ENCODE assay signal across 15 cellular contexts in the genomic region with DNA sequence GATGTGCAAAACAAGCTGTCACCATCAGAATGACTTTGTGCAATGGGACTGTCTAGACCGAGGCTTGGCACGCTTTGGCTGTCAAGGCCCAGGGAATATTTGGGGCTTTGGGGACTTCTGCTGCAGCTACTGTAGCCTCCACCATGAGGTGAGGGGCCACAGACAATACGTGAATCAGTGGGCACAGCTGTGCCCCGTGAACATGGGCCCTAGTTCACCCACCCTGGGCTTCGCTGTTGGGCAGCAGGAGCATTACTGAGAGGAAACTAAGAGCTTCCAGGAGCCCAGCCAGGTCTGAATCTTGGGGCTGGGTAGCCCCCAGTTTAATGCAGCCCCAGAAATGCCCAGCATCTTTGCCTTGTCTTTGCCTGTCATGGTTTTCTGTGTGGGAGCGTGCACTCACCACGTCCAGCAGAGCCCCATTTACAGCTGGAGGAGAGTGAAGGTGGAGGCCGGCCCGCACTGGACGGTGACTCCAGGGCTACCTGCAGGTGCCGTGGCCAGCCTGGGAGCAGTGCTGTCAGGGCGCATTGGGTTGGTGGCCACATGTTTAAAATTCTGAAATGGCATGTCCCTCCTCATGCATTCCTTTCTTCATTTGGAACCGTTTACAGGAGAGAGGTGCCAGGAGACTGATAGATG. TPM values are rescaled to one million over a fixed set of nuclear protein-coding genes. Genes with fewer than 3 reads are reported as not detected.
DNase-seq lines count a peak whose midpoint lies in the region; ATAC-seq, FAIRE-seq and TF ChIP-seq lines count a peak whose summit lies in the region.
"Had no signal": no experiment of that assay in that cellular context is flagged by ENCODE, and none has a peak within 500 bp of the region (broad histone marks: within the 10 kb centered on the region; RNA-seq: fewer than 3 reads in every experiment).

No MANE protein-coding gene starts in this region.

- TF ChIP-seq RAD21 in GM12878 (IDR thresholded peaks at IDR 0.05; ENCODE audit: insufficient read depth, low read depth, low read length): no peak

- POLR2A ChIA-PET in GM12878 (lab: Charles Lee): interaction anchor here (0.9 to 8.4 kb wide), 8 partner anchors 11 to 38 kb away, joined by 4 to 165 read pairs (median 14); a partner anchor contains a TSS
- POLR2A ChIA-PET in activated CD4-positive, alpha-beta T cell treated with anti-CD3 and anti-CD28 coated beads, Interleukin-2, amount 10 ng/mL, durations not matched to agents 7 days and 5 days (lab: Charles Lee): no interaction called here

- RAD21 ChIA-PET in GM12878 (lab: Charles Lee; ENCODE audit: unreplicated experiment): interaction anchor here (1.3 to 8.2 kb wide), 10 partner anchors 9 to 99 kb away, joined by 4 to 170 read pairs (median 50); no protein-coding TSS in a partner anchor

- no peak overlapping the region for H2AFZ ChIP-seq in GM12878 (ENCODE audit: control insufficient read depth, low read depth, low read length)
- H2AFZ ChIP-seq in hepatocyte: no peak overlapping the region

- H3K4me3 ChIP-seq in GM12878 (no peak overlapping the region), hepatocyte (no peak overlapping the region)

- FAIRE-seq in GM12878 (lab: Jason Lieb, UNC): no peak
- FAIRE-seq: endometrium had no signal

- H3K9ac ChIP-seq in GM12878 (ENCODE audit: control insufficient read depth, insufficient read depth, low read length): peak overlapping the region; percentile 84

- no peaks in the 10 kb centered on the region for H3K9me2 ChIP-seq in hepatocyte (replicated peaks; ENCODE audit: insufficient read depth)

- no peaks in the 10 kb centered on the region for H3K9me3 ChIP-seq in GM12878 (replicated peaks; ENCODE audit: control insufficient read depth, insufficient read depth, low read length)
- no peaks in the 10 kb centered on the region for H3K9me3 ChIP-seq in hepatocyte (ENCODE audit: low read depth)
- H3K9me3 ChIP-seq: Caco-2 had no signal

- 85% methylated on average over 13 of the region's 13 CpGs for WGBS in GM12878 (ENCODE audit: insufficient coverage, insufficient replicate concordance, low lambda C conversion rate, missing lambda C conversion rate)
- 86% methylated on average over 13 of the region's 13 CpGs for WGBS in hepatocyte (ENCODE audit: low lambda C conversion rate, missing lambda C conversion rate)

- TF ChIP-seq CTCF in natural killer cell (IDR thresholded peaks at IDR 0.05) (no peak), GM12878 (IDR thresholded peaks at IDR 0.05 in 2 of 3, conservative IDR thresholded peaks at IDR 0.05 in 1 of 3; ENCODE audit: control insufficient read depth in 2 of 3, extremely low read depth in 1 of 3, insufficient read depth in 1 of 3, low read depth in 3 of 3, low read length in 3 of 3) (no peak), nephron progenitor cell (IDR thresholded peaks at IDR 0.05) (no peak), hepatocyte (IDR thresholded peaks at IDR 0.05; ENCODE audit: poor library complexity) (no peak)

- H3K36me3 ChIP-seq in GM12878 (ENCODE audit: control insufficient read depth in 2 of 2, insufficient read depth in 2 of 2, low read length in 1 of 2) (peaks cover 22 to 23% of the 10 kb centered on the region in 2 experiments), hepatocyte (replicated peaks; ENCODE audit: insufficient read depth, low read depth) (no peaks in the 10 kb centered on the region)

- TF ChIP-seq POLR2A in GM12878 (IDR thresholded peaks at IDR 0.05; ENCODE audit: low read depth, low read length): no peak

- H3K4me2 ChIP-seq in GM12878 (ENCODE audit: control insufficient read depth, insufficient read depth): peak overlapping the region; percentile 80
- H3K4me2 ChIP-seq in hepatocyte: no peak overlapping the region

- no peak overlapping the region for H3K27ac Mint-ChIP-seq in natural killer cell treated with Interleukin-12 subunit alpha and Interleukin-12 subunit beta and Interleukin-15 and Interleukin-18, amount 100 ng/mL, for 72 hours
- H3K27ac Mint-ChIP-seq in natural killer cell (no peak overlapping the region), nephron progenitor cell (peak overlapping the region; percentile 19)
- no peak overlapping the region for H3K27ac Mint-ChIP-seq in activated naive CD4-positive, alpha-beta T cell treated with anti-CD3 and anti-CD28 coated beads for 36 hours
- no peak overlapping the region for H3K27ac Mint-ChIP-seq in activated CD4-positive, alpha-beta T cell treated with anti-CD3 and anti-CD28 coated beads, Interleukin-2, amount 10 ng/mL, durations not matched to agents 7 days and 5 days

- intact Hi-C loops in natural killer cell (cut with micrococcal nuclease): no loop called here
- intact Hi-C loops in GM12878 (cut with micrococcal nuclease; ENCODE audit: unreplicated experiment): no loop called here
- intact Hi-C loops in activated naive CD4-positive, alpha-beta T cell treated with anti-CD3 and anti-CD28 coated beads for 36 hours (cut with micrococcal nuclease): no loop called here

- H3K4me1 Mint-ChIP-seq in natural killer cell treated with Interleukin-12 subunit alpha and Interleukin-12 subunit beta and Interleukin-15 and Interleukin-18, amount 100 ng/mL, for 72 hours (ENCODE audit: low read depth in 2 of 2): peaks cover 0 to 8% of the 10 kb centered on the region in 2 donors
- H3K4me1 Mint-ChIP-seq in natural killer cell: peaks cover 8 to 15% of the 10 kb centered on the region in 2 donors
- H3K4me1 Mint-ChIP-seq in nephron progenitor cell: peaks cover 7% of the 10 kb centered on the region
- H3K4me1 Mint-ChIP-seq in activated naive CD4-positive, alpha-beta T cell treated with anti-CD3 and anti-CD28 coated beads for 36 hours (ENCODE audit: low read depth): no peaks in the 10 kb centered on the region
- no peaks in the 10 kb centered on the region for H3K4me1 Mint-ChIP-seq in activated CD4-positive, alpha-beta T cell treated with anti-CD3 and anti-CD28 coated beads, Interleukin-2, amount 10 ng/mL, durations not matched to agents 7 days and 5 days

- H3K27me3 Mint-ChIP-seq in natural killer cell treated with Interleukin-12 subunit alpha and Interleukin-12 subunit beta and Interleukin-15 and Interleukin-18, amount 100 ng/mL, for 72 hours: no peaks in the 10 kb centered on the region
- H3K27me3 Mint-ChIP-seq in natural killer cell (ENCODE audit: low read depth in 2 of 2) (peaks cover 0 to 3% of the 10 kb centered on the region in 2 donors), nephron progenitor cell (ENCODE audit: low read depth, poor library complexity) (no peaks in the 10 kb centered on the region)
- no peaks in the 10 kb centered on the region for H3K27me3 Mint-ChIP-seq in activated naive CD4-positive, alpha-beta T cell treated with anti-CD3 and anti-CD28 coated beads for 36 hours (ENCODE audit: low read depth)
- no peaks in the 10 kb centered on the region for H3K27me3 Mint-ChIP-seq in activated CD4-positive, alpha-beta T cell treated with anti-CD3 and anti-CD28 coated beads, Interleukin-2, amount 10 ng/mL, durations not matched to agents 7 days and 5 days
- H3K27me3 Mint-ChIP-seq: naive thymus-derived CD4-positive, alpha-beta T cell had no signal

- TF ChIP-seq EP300 in GM12878 (IDR thresholded peaks at IDR 0.05; ENCODE audit: borderline replicate concordance in 1 of 2, control insufficient read depth in 1 of 2, low read depth in 2 of 2, low read length in 2 of 2): no peak

- no peak for ATAC-seq in natural killer cell treated with Interleukin-12 subunit alpha and Interleukin-12 subunit beta and Interleukin-15 and Interleukin-18, amount 100 ng/mL, for 72 hours
- ATAC-seq in natural killer cell: no peak
- no peak for ATAC-seq in GM12878
- ATAC-seq in HG03108 (IDR thresholded peaks at IDR 0.05; ENCODE audit: unreplicated experiment): no peak
- ATAC-seq: naive thymus-derived CD4-positive, alpha-beta T cell; stimulated activated naive CD8-positive, alpha-beta T cell treated with anti-CD3 and anti-CD28 coated beads, Interleukin-15, Interleukin-2, amounts not matched to agents 100 U/mL and 50 U/mL, for 24 hours had no signal

- H3K4me1 ChIP-seq in GM12878 (ENCODE audit: control insufficient read depth, insufficient read depth, low read length): peaks cover 85% of the 10 kb centered on the region
- H3K4me1 ChIP-seq in hepatocyte (ENCODE audit: insufficient read depth): no peaks in the 10 kb centered on the region
- H3K4me1 ChIP-seq: Caco-2 had no signal

- peak overlapping the region; percentile 12 for H3K4me3 Mint-ChIP-seq in natural killer cell treated with Interleukin-12 subunit alpha and Interleukin-12 subunit beta and Interleukin-15 and Interleukin-18, amount 100 ng/mL, for 72 hours
- H3K4me3 Mint-ChIP-seq in natural killer cell (no peak overlapping the region), nephron progenitor cell (no peak overlapping the region)
- H3K4me3 Mint-ChIP-seq in activated naive CD4-positive, alpha-beta T cell treated with anti-CD3 and anti-CD28 coated beads for 36 hours: no peak overlapping the region
- H3K4me3 Mint-ChIP-seq in activated CD4-positive, alpha-beta T cell treated with anti-CD3 and anti-CD28 coated beads, Interleukin-2, amount 10 ng/mL, durations not matched to agents 7 days and 5 days: no peak overlapping the region
- H3K4me3 Mint-ChIP-seq: naive thymus-derived CD4-positive, alpha-beta T cell had no signal

- no TSS peak for BruUV-seq in GM12878 (replicated peaks; lab: Mats Ljungman, UMichigan)

- CTCF ChIA-PET in GM12878 (lab: Yijun Ruan, JAX): interaction anchor here (0.6 to 8.5 kb wide), 6 partner anchors 13 to 39 kb away, joined by 3 to 83 read pairs (median 6); no protein-coding TSS in a partner anchor
- CTCF ChIA-PET in activated naive CD4-positive, alpha-beta T cell treated with anti-CD3 and anti-CD28 coated beads for 36 hours (lab: Charles Lee): no interaction called here
- CTCF ChIA-PET in activated CD4-positive, alpha-beta T cell treated with anti-CD3 and anti-CD28 coated beads, Interleukin-2, amount 10 ng/mL, durations not matched to agents 7 days and 5 days (lab: Charles Lee): no interaction called here

- no peaks in the 10 kb centered on the region for H3K36me3 Mint-ChIP-seq in natural killer cell treated with Interleukin-12 subunit alpha and Interleukin-12 subunit beta and Interleukin-15 and Interleukin-18, amount 100 ng/mL, for 72 hours
- H3K36me3 Mint-ChIP-seq in natural killer cell: no peaks in the 10 kb centered on the region
- no peaks in the 10 kb centered on the region for H3K36me3 Mint-ChIP-seq in nephron progenitor cell (ENCODE audit: low read depth)
- H3K36me3 Mint-ChIP-seq in activated naive CD4-positive, alpha-beta T cell treated with anti-CD3 and anti-CD28 coated beads for 36 hours (ENCODE audit: low read depth): peaks cover 2% of the 10 kb centered on the region
- H3K36me3 Mint-ChIP-seq in activated CD4-positive, alpha-beta T cell treated with anti-CD3 and anti-CD28 coated beads, Interleukin-2, amount 10 ng/mL, durations not matched to agents 7 days and 5 days (ENCODE audit: low read depth): no peaks in the 10 kb centered on the region

- peak overlapping the region; percentile 97 for H3K27ac ChIP-seq in GM12878 (ENCODE audit: control insufficient read depth, insufficient read depth)
- no peak overlapping the region for H3K27ac ChIP-seq in hepatocyte

- H3K27me3 ChIP-seq in GM12878 (replicated peaks in 1 of 2; ENCODE audit: control insufficient read depth in 2 of 2, insufficient read depth in 2 of 2, low read length in 1 of 2): no peaks in the 10 kb centered on the region
- H3K27me3 ChIP-seq in hepatocyte: no peaks in the 10 kb centered on the region

- H3K79me2 ChIP-seq in GM12878 (ENCODE audit: control insufficient read depth, insufficient read depth, low read length) (peaks cover 77% of the 10 kb centered on the region), hepatocyte (peaks cover 8% of the 10 kb centered on the region)

- in situ Hi-C loops in GM12878 (cut with MboI): no loop called here

- SMC1A ChIA-PET in GM12878 (lab: Charles Lee; ENCODE audit: uncharacterized antibody, unreplicated experiment): interaction anchor here (0.7 to 17.1 kb wide), 11 partner anchors 9 to 106 kb away, joined by 3 to 707 read pairs (median 4); no protein-coding TSS in a partner anchor

- DNase-seq in natural killer cell treated with Interleukin-12 subunit alpha and Interleukin-12 subunit beta and Interleukin-15 and Interleukin-18, amount 100 ng/mL, for 72 hours (ENCODE audit: low spot score): peak; percentile 52
- no peak for DNase-seq in natural killer cell
- DNase-seq in GM12878 (ENCODE audit: low read depth, low spot score): no peak
- no peak for DNase-seq in nephron progenitor cell
- DNase-seq in activated naive CD4-positive, alpha-beta T cell treated with anti-CD3 and anti-CD28 coated beads for 36 hours: no peak
- no peak for DNase-seq in hepatocyte (ENCODE audit: low spot score)
- no peak for DNase-seq in activated CD4-positive, alpha-beta T cell treated with anti-CD3 and anti-CD28 coated beads, Interleukin-2, amount 10 ng/mL, durations not matched to agents 7 days and 5 days
- DNase-seq: Caco-2; naive thymus-derived CD4-positive, alpha-beta T cell; NCI-H146; NCI-H226; NK-92 treated with Interleukin-12 subunit alpha and Interleukin-12 subunit beta, amount 100 ng/mL, for 24 hours; stimulated activated naive CD8-positive, alpha-beta T cell treated with anti-CD3 and anti-CD28 coated beads, Interleukin-15, Interleukin-2, amounts not matched to agents 100 U/mL and 50 U/mL, for 24 hours had no signal

- H4K20me1 ChIP-seq in GM12878 (ENCODE audit: control insufficient read depth, insufficient read depth): no peaks in the 10 kb centered on the region
- no peaks in the 10 kb centered on the region for H4K20me1 ChIP-seq in hepatocyte (ENCODE audit: insufficient read depth, poor library complexity, severe bottlenecking)

- H3K9me3 Mint-ChIP-seq in natural killer cell treated with Interleukin-12 subunit alpha and Interleukin-12 subunit beta and Interleukin-15 and Interleukin-18, amount 100 ng/mL, for 72 hours: no peaks in the 10 kb centered on the region
- no peaks in the 10 kb centered on the region for H3K9me3 Mint-ChIP-seq in natural killer cell
- peaks cover 23% of the 10 kb centered on the region for H3K9me3 Mint-ChIP-seq in nephron progenitor cell
- H3K9me3 Mint-ChIP-seq in activated naive CD4-positive, alpha-beta T cell treated with anti-CD3 and anti-CD28 coated beads for 36 hours: no peaks in the 10 kb centered on the region
- no peaks in the 10 kb centered on the region for H3K9me3 Mint-ChIP-seq in activated CD4-positive, alpha-beta T cell treated with anti-CD3 and anti-CD28 coated beads, Interleukin-2, amount 10 ng/mL, durations not matched to agents 7 days and 5 days
- H3K9me3 Mint-ChIP-seq: naive thymus-derived CD4-positive, alpha-beta T cell had no signal

RNA-seq across cellular contexts. Expression of a gene that starts 34.7 kb away (rescaled TPM):
- 10 to 100 TPM; 45.2 to 45.3 TPM for total RNA-seq in natural killer cell treated with Interleukin-12 subunit alpha and Interleukin-12 subunit beta and Interleukin-15 and Interleukin-18, amount 100 ng/mL, for 72 hours
- total RNA-seq in natural killer cell (10 to 100 TPM; 50.4 to 61.5 (median 56.6) TPM), GM12878 (2014; rRNA removed) (113 and 123 TPM in 2 replicates), GM12878 (2014; rRNA removed; fragmentation: Illumina TruSeq; extraction: Trizol) (80.6 and 83.3 TPM in 2 replicates), GM12878 (2021) (125 and 130 TPM in 2 replicates), hepatocyte (21.9 and 26.3 TPM in 2 replicates)
- total RNA-seq in GM12878 (2013; cell fraction: nucleolus; rRNA removed): 632 and 708 TPM in 2 replicates
- 128 TPM for polyA plus RNA-seq in GM12878 (2011; ENCODE audit: low read depth)
- polyA plus RNA-seq in GM12878 (2011; rRNA removed) (78.9 and 80.1 TPM in 2 replicates), GM12878 (2014; fragmentation: Illumina TruSeq; extraction: Trizol) (87.9 and 101 TPM in 2 replicates), GM12878 (2014; fragmentation: Nextera tagmentation; extraction: Ambion mirVana) (10 to 100 TPM; 93.4 to 99.7 TPM), GM12878 (2014; rRNA removed) (138 and 147 TPM in 2 replicates), GM12878 (2016; fragmentation: Nextera tagmentation; extraction: Ambion mirVana) (100 to 1,000 TPM; 150 to 156 TPM), hepatocyte (20.7 and 24.2 TPM in 2 replicates)
- 109 and 115 TPM in 2 replicates for polyA plus RNA-seq in GM12878 (2011; cell fraction: cytosol; rRNA removed)
- 359 and 389 TPM in 2 replicates for polyA plus RNA-seq in GM12878 (2011; cell fraction: nucleus; rRNA removed)
- 121 and 164 TPM in 2 replicates for polyA plus RNA-seq in GM12878 (2012)
- polyA minus RNA-seq in GM12878 (2011; rRNA and poly(A)+ RNA removed): 84.5 and 84.7 TPM in 2 replicates
- polyA minus RNA-seq in GM12878 (2011; cell fraction: cytosol; rRNA and poly(A)+ RNA removed): 15.5 and 16.8 TPM in 2 replicates
- polyA minus RNA-seq in GM12878 (2011; cell fraction: nucleus; rRNA and poly(A)+ RNA removed): 118 and 156 TPM in 2 replicates
- total RNA-seq in activated naive CD4-positive, alpha-beta T cell treated with anti-CD3 and anti-CD28 coated beads for 36 hours: 10 to 100 TPM; 44.6 to 46.9 TPM
- total RNA-seq in activated CD4-positive, alpha-beta T cell treated with anti-CD3 and anti-CD28 coated beads, Interleukin-2, amount 10 ng/mL, durations not matched to agents 7 days and 5 days: 10 to 100 TPM; 35.3 to 36.7 TPM
